ENCODE assay signal across 14 cellular contexts in genomic region chr22:46010951-46011626, GRCh38. TPM values are rescaled to one million over a fixed set of nuclear protein-coding genes. Genes with fewer than 3 reads are reported as not detected.
A peak's percentile ranks its signal among the peaks of the same experiment; 100 is the strongest.
DNase-seq lines count a peak whose midpoint lies in the region; TF ChIP-seq lines count a peak whose summit lies in the region.
"Had no signal": no experiment of that assay in that cellular context is flagged by ENCODE, and none has a peak within 500 bp of the region (broad histone marks: within the 10 kb centered on the region; RNA-seq: fewer than 3 reads in every experiment).

No MANE protein-coding gene starts in this region.

- no peaks in the 10 kb centered on the region for H3K27me3 ChIP-seq in thyroid gland
- H3K27me3 ChIP-seq: Peyer's patch, tibial artery had no signal

- intact Hi-C loops in cardiac septum (cut with DNase I), result loop anchor here (5.0 kb wide), 1 partner anchor 61 kb away; no protein-coding TSS in a partner anchor
- intact Hi-C loops in thyroid gland (cut with DNase I), result no loop called here

- no peaks in the 10 kb centered on the region for H3K36me3 ChIP-seq in thyroid gland
- H3K36me3 ChIP-seq: Peyer's patch, tibial artery had no signal

- TF ChIP-seq POLR2A in thyroid gland (IDR thresholded peaks at IDR 0.05), result peak in 1 of 2 donors; percentile 50

- WGBS in thyroid gland, 2 donors, result 81 to 85% methylated on average over 13 to 17 of the region's 20 CpGs

- H3K4me1 Mint-ChIP-seq in nephron, result peaks cover 37% of the 10 kb centered on the region

- no peaks in the 10 kb centered on the region for H3K9me3 ChIP-seq in thyroid gland
- H3K9me3 ChIP-seq: tibial artery had no signal

- H3K27me3 Mint-ChIP-seq in nephron (ENCODE audit: low read depth), result peaks cover 3% of the 10 kb centered on the region

- no peaks in the 10 kb centered on the region for H3K36me3 Mint-ChIP-seq in nephron (ENCODE audit: low read depth)

- DNase-seq in amygdala (lab: John Stamatoyannopoulos, UW) (peak in 47 of 56 donors; percentile 25 to 93 (median 77)), cardiac septum (ENCODE audit: low spot score) (peak; percentile 70), thyroid gland (peak; percentile 21 to 53)
- DNase-seq in activated CD4-positive, alpha-beta T cell treated with anti-CD3 and anti-CD28 coated beads, Interleukin-2, amount 50 U/mL, for 48 hours, result no peak
- DNase-seq in stimulated activated naive CD4-positive, alpha-beta T cell treated with Interleukin-2 at 50 U/mL for 16 hours (lab: John Stamatoyannopoulos, UW), result no peak
- no peak for DNase-seq in stimulated activated CD4-positive, alpha-beta T cell treated with anti-CD3 and anti-CD28 coated beads, Interleukin-4, amount 100 ng/mL, for 1 hour
- DNase-seq: activated T-cell treated with anti-CD3 and anti-CD28 coated beads, Interleukin-2, amount 50 U/mL, for 4 hours; DMS 273 treated with DMSO at 0.1 percent for 48 hours; glutamatergic neuron; NCI-H2081 had no signal

- TF ChIP-seq CTCF in nephron (IDR thresholded peaks at IDR 0.05; ENCODE audit: unreplicated experiment in 3 of 3) (no peak), thyroid gland (IDR thresholded peaks at IDR 0.05) (no peak)

- H3K4me3 ChIP-seq in thyroid gland (replicated peaks in 1 of 3), result no peak overlapping the region
- H3K4me3 ChIP-seq: Peyer's patch, tibial artery had no signal

- peak overlapping the region in 1 of 3 experiments; percentile 17 for H3K4me3 Mint-ChIP-seq in nephron
- H3K4me3 Mint-ChIP-seq: activated T-cell treated with anti-CD3 and anti-CD28 coated beads, Interleukin-2, amount 50 U/mL, for 4 hours had no signal

- peaks cover 40 to 64% of the 10 kb centered on the region in 2 donors for H3K4me1 ChIP-seq in thyroid gland

- peak overlapping the region in 2 of 3 donors; percentile 95 to 98 for H3K27ac ChIP-seq in thyroid gland
- H3K27ac ChIP-seq: Peyer's patch had no signal

- peak overlapping the region; percentile 77 to 90 (median 82) for H3K27ac Mint-ChIP-seq in nephron

- H3K9me3 Mint-ChIP-seq in nephron, result peaks cover 6% of the 10 kb centered on the region

RNA-seq across cellular contexts. Expression of gene WNT7B, which starts 34.1 kb away (rescaled TPM):
- total RNA-seq in cardiac septum, result not detected
- 1 to 10 TPM in 2 of 4 donors, under 1 TPM in 1, not detected in 1; 0.83 to 4.3 (median 2.5) TPM for total RNA-seq in thyroid gland
- total RNA-seq: dermis blood vessel endothelial cell, Peyer's patch had no signal

Comparison
In these comparisons a context has a peak if more than half of its experiments do, and no peak if none do; other contexts are left out.
1. DNase-seq: peak in amygdala (47 of 56), cardiac septum (single experiment) and thyroid gland (2 of 2); none in activated CD4-positive, alpha-beta T cell treated with anti-CD3 and anti-CD28 coated beads, Interleukin-2, amount 50 U/mL, for 48 hours (0 of 2), stimulated activated naive CD4-positive, alpha-beta T cell treated with Interleukin-2 at 50 U/mL for 16 hours (single experiment) and stimulated activated CD4-positive, alpha-beta T cell treated with anti-CD3 and anti-CD28 coated beads, Interleukin-4, amount 100 ng/mL, for 1 hour (single experiment).